18 cellular contexts compared by ENCODE assay signal in the genomic region with DNA sequence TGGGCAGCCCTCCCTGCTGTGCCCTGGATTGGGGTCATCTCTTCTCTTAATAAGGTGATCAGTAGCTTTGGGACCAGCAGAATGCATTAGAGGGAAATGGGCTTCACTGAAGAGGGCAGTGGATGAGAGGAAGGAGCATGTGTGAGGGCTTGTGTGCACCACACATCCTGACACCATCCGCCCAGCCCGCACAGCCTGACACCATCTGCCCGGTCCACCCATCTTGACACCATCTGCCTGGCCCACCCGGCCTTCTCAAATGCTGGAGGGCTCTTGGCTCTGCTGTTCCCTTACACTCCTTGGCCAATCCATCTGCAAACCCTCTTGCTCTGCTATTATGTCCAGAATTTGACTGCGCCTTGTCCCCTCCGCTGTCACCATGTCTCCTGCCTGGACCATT. TPM values are rescaled to one million over a fixed set of nuclear protein-coding genes. Genes with fewer than 3 reads are reported as not detected.
DNase-seq lines count a peak whose midpoint lies in the region; ATAC-seq and TF ChIP-seq lines count a peak whose summit lies in the region.
"Had no signal": no experiment of that assay in that cellular context is flagged by ENCODE, and none has a peak within 500 bp of the region (broad histone marks: within the 10 kb centered on the region; RNA-seq: fewer than 3 reads in every experiment).

No MANE protein-coding gene starts in this region.

- intact Hi-C loops in Right ventricle myocardium superior (cut with DNase I): no loop called here
- intact Hi-C loops in left ventricle myocardium inferior (cut with micrococcal nuclease): no loop called here

- H3K9me3 Mint-ChIP-seq in activated T-helper 17 cell treated with anti-CD3 and anti-CD28 coated beads, Interleukin-2, amount 50 U/mL, for 72 hours: no peaks in the 10 kb centered on the region
- no peaks in the 10 kb centered on the region for H3K9me3 Mint-ChIP-seq in natural killer cell treated with Interleukin-12 subunit alpha and Interleukin-12 subunit beta and Interleukin-15 and Interleukin-18, amount 100 ng/mL, for 72 hours
- no peaks in the 10 kb centered on the region for H3K9me3 Mint-ChIP-seq in activated T-cell treated with anti-CD3 and anti-CD28 coated beads, Interleukin-2, amount 50 U/mL, for 4 hours

- no peaks in the 10 kb centered on the region for H3K27me3 Mint-ChIP-seq in activated T-helper 17 cell treated with anti-CD3 and anti-CD28 coated beads, Interleukin-2, amount 50 U/mL, for 72 hours
- H3K27me3 Mint-ChIP-seq in natural killer cell treated with Interleukin-12 subunit alpha and Interleukin-12 subunit beta and Interleukin-15 and Interleukin-18, amount 100 ng/mL, for 72 hours: no peaks in the 10 kb centered on the region
- H3K27me3 Mint-ChIP-seq in activated T-cell treated with anti-CD3 and anti-CD28 coated beads, Interleukin-2, amount 50 U/mL, for 4 hours (ENCODE audit: low read depth): no peaks in the 10 kb centered on the region

- peaks cover 27% of the 10 kb centered on the region for H3K4me1 ChIP-seq in left ventricle myocardium inferior

- peaks cover 18% of the 10 kb centered on the region for H3K36me3 ChIP-seq in left ventricle myocardium inferior

- H3K4me3 Mint-ChIP-seq in activated T-helper 17 cell treated with anti-CD3 and anti-CD28 coated beads, Interleukin-2, amount 50 U/mL, for 72 hours: no peak overlapping the region
- no peak overlapping the region for H3K4me3 Mint-ChIP-seq in natural killer cell treated with Interleukin-12 subunit alpha and Interleukin-12 subunit beta and Interleukin-15 and Interleukin-18, amount 100 ng/mL, for 72 hours
- H3K4me3 Mint-ChIP-seq in activated T-cell treated with anti-CD3 and anti-CD28 coated beads, Interleukin-2, amount 50 U/mL, for 4 hours: no peak overlapping the region

- H3K27me3 ChIP-seq in left ventricle myocardium inferior (ENCODE audit: low read depth): no peaks in the 10 kb centered on the region
- H3K27me3 ChIP-seq: BLaER1 treated with 17β-estradiol and CSF1 and Interleukin-3, amounts not matched to agents 10 nM and 100 nM had no signal

- H3K4me1 Mint-ChIP-seq in activated T-helper 17 cell treated with anti-CD3 and anti-CD28 coated beads, Interleukin-2, amount 50 U/mL, for 72 hours: peaks cover 10% of the 10 kb centered on the region
- H3K4me1 Mint-ChIP-seq in natural killer cell treated with Interleukin-12 subunit alpha and Interleukin-12 subunit beta and Interleukin-15 and Interleukin-18, amount 100 ng/mL, for 72 hours (ENCODE audit: low read depth in 2 of 2): peaks cover 24 to 53% of the 10 kb centered on the region in 2 donors
- H3K4me1 Mint-ChIP-seq in activated T-cell treated with anti-CD3 and anti-CD28 coated beads, Interleukin-2, amount 50 U/mL, for 4 hours (ENCODE audit: low read depth): peaks cover 22% of the 10 kb centered on the region

- H3K4me3 ChIP-seq in left ventricle myocardium inferior: no peak overlapping the region
- H3K4me3 ChIP-seq: BLaER1 treated with 17β-estradiol and CSF1 and Interleukin-3, amounts not matched to agents 10 nM and 100 nM; PC-9 had no signal

- TF ChIP-seq CTCF in left ventricle myocardium inferior (IDR thresholded peaks at IDR 0.05; ENCODE audit: borderline replicate concordance): no peak

- DNase-seq in Right ventricle myocardium superior: peak; percentile 13
- DNase-seq in left ventricle myocardium inferior: no peak
- no peak for DNase-seq in natural killer cell treated with Interleukin-12 subunit alpha and Interleukin-12 subunit beta and Interleukin-15 and Interleukin-18, amount 100 ng/mL, for 72 hours (ENCODE audit: low spot score)
- DNase-seq in stimulated activated naive CD4-positive, alpha-beta T cell treated with Interleukin-2 at 50 U/mL for 16 hours (lab: John Stamatoyannopoulos, UW): no peak
- no peak for DNase-seq in GOT3 (lab: John Stamatoyannopoulos, UW)
- no peak for DNase-seq in activated T-cell treated with anti-CD3 and anti-CD28 coated beads, Interleukin-2, amount 50 U/mL, for 4 hours
- no peak for DNase-seq in iPS-NIHi11 (ENCODE audit: low spot score)
- DNase-seq: DMS53, NCI-H1105 treated with DMSO at 0.1 percent for 48 hours, NCI-H2029 treated with DMSO at 0.1 percent for 48 hours, NCI-H2227 treated with DMSO at 0.1 percent for 48 hours, NCI-H69, PC-9 had no signal

- H3K27ac Mint-ChIP-seq in activated T-helper 17 cell treated with anti-CD3 and anti-CD28 coated beads, Interleukin-2, amount 50 U/mL, for 72 hours: peak overlapping the region; percentile 34
- peak overlapping the region; percentile 25 to 38 for H3K27ac Mint-ChIP-seq in natural killer cell treated with Interleukin-12 subunit alpha and Interleukin-12 subunit beta and Interleukin-15 and Interleukin-18, amount 100 ng/mL, for 72 hours

- peaks cover 7% of the 10 kb centered on the region for H3K9me3 ChIP-seq in left ventricle myocardium inferior (replicated peaks)

- peaks cover 17% of the 10 kb centered on the region for H3K36me3 Mint-ChIP-seq in activated T-helper 17 cell treated with anti-CD3 and anti-CD28 coated beads, Interleukin-2, amount 50 U/mL, for 72 hours (ENCODE audit: low read depth)
- H3K36me3 Mint-ChIP-seq in natural killer cell treated with Interleukin-12 subunit alpha and Interleukin-12 subunit beta and Interleukin-15 and Interleukin-18, amount 100 ng/mL, for 72 hours: no peaks in the 10 kb centered on the region
- H3K36me3 Mint-ChIP-seq in activated T-cell treated with anti-CD3 and anti-CD28 coated beads, Interleukin-2, amount 50 U/mL, for 4 hours (ENCODE audit: insufficient read depth): peaks cover 40% of the 10 kb centered on the region

- no peak for ATAC-seq in Right ventricle myocardium superior (ENCODE audit: poor library complexity)
- no peak for ATAC-seq in activated T-helper 17 cell treated with anti-CD3 and anti-CD28 coated beads, Interleukin-2, amount 50 U/mL, for 72 hours (replicated peaks)
- no peak for ATAC-seq in natural killer cell treated with Interleukin-12 subunit alpha and Interleukin-12 subunit beta and Interleukin-15 and Interleukin-18, amount 100 ng/mL, for 72 hours
- ATAC-seq in activated T-cell treated with anti-CD3 and anti-CD28 coated beads, Interleukin-2, amount 50 U/mL, for 4 hours: no peak
- ATAC-seq: HepG2, SK-N-SH treated with all-trans-retinoic acid at 6 μM for 48 hours had no signal

- H3K27ac ChIP-seq in left ventricle myocardium inferior (replicated peaks): no peak overlapping the region
- H3K27ac ChIP-seq: BLaER1 treated with 17β-estradiol and CSF1 and Interleukin-3, amounts not matched to agents 10 nM and 100 nM had no signal

RNA-seq across cellular contexts. Expression of gene BICRA, which starts 41.8 kb away (rescaled TPM):
- total RNA-seq in Right ventricle myocardium superior (7.2 TPM), left ventricle myocardium inferior (7.8 TPM)
- total RNA-seq in activated T-helper 17 cell treated with anti-CD3 and anti-CD28 coated beads, Interleukin-2, amount 50 U/mL, for 72 hours: 10 to 100 TPM; 10.3 to 12.2 TPM
- total RNA-seq in natural killer cell treated with Interleukin-12 subunit alpha and Interleukin-12 subunit beta and Interleukin-15 and Interleukin-18, amount 100 ng/mL, for 72 hours: 10 to 100 TPM; 14.4 to 17.5 TPM
- total RNA-seq in activated T-cell treated with anti-CD3 and anti-CD28 coated beads, Interleukin-2, amount 50 U/mL, for 4 hours: 10 to 100 TPM; 11.8 to 16.3 (median 11.9) TPM
- total RNA-seq: A172 had no signal
